In genomic region chr10:95796504-95796903, GRCh38 we compare ENCODE assay signal across 17 cellular contexts.
"Had no signal": no experiment of that assay in that cellular context is flagged by ENCODE, and none has a peak within 500 bp of the region (broad histone marks: within the 10 kb centered on the region; RNA-seq: fewer than 3 reads in every experiment).

No MANE protein-coding gene starts in this region.

- H3K27ac Mint-ChIP-seq: activated CD4-positive, alpha-beta T cell treated with anti-CD3 and anti-CD28 coated beads, Interleukin-2, amount 10 ng/mL, durations not matched to agents 7 days and 5 days; brain; WTC11 had no signal

- H3K27me3 Mint-ChIP-seq: brain had no signal

- H3K9me3 ChIP-seq: right atrium auricular region, SK-N-SH had no signal

- H3K36me3 Mint-ChIP-seq: brain, immature natural killer cell had no signal

- H3K4me3 ChIP-seq: lung, right atrium auricular region, skin epidermis had no signal

- H3K27me3 ChIP-seq: right atrium auricular region had no signal

- H3K36me3 ChIP-seq: right atrium auricular region had no signal

- H3K9me3 Mint-ChIP-seq: activated CD4-positive, alpha-beta T cell treated with anti-CD3 and anti-CD28 coated beads, Interleukin-2, amount 10 ng/mL, durations not matched to agents 7 days and 5 days had no signal

- ATAC-seq: esophagus mucosa; naive thymus-derived CD4-positive, alpha-beta T cell; WTC11 had no signal

- DNase-seq: activated CD4-positive, alpha-beta T cell treated with anti-CD3 and anti-CD28 coated beads, Interleukin-2, amount 10 ng/mL, durations not matched to agents 7 days and 5 days; activated naive CD4-positive, alpha-beta T cell treated with Interleukin-2 at 50 U/mL for 16 hours; activated T-cell treated with anti-CD3 and anti-CD28 coated beads, Interleukin-2, amount 50 U/mL, for 48 hours; amniotic stem cell; dermis blood vessel endothelial cell; immature natural killer cell; naive thymus-derived CD4-positive, alpha-beta T cell; nucleus accumbens; SK-N-SH; substantia nigra; trophoblast cell had no signal

- H3K4me1 ChIP-seq: right atrium auricular region had no signal

- H3K27ac ChIP-seq: right atrium auricular region had no signal

- H3K4me3 Mint-ChIP-seq: activated CD4-positive, alpha-beta T cell treated with anti-CD3 and anti-CD28 coated beads, Interleukin-2, amount 10 ng/mL, durations not matched to agents 7 days and 5 days; brain; immature natural killer cell; naive thymus-derived CD4-positive, alpha-beta T cell; WTC11 had no signal
